Comparison of ENCODE assay signal across 35 cellular contexts in the genomic region with DNA sequence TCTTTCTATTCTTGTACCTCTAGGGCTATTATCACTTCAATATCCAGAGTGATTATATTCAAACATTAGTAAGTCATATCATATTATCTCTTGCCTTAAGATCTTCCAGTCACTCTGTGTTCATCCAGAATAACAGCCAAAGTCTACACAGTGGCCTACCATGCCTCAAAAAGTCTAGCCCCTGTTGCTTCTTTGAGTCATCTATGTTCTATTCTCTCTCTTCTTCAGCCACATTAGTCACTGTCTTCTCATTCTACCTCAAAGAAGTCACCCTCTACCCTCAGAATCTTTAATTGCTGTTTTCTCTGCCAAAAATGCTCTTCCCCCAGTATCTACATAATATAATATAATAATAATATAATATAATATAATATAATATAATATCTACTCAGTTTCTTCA.
"Had no signal": no experiment of that assay in that cellular context is flagged by ENCODE, and none has a peak within 500 bp of the region (broad histone marks: within the 10 kb centered on the region; RNA-seq: fewer than 3 reads in every experiment).

No MANE protein-coding gene starts in this region.

- H3K36me3 Mint-ChIP-seq: activated naive CD4-positive, alpha-beta T cell treated with anti-CD3 and anti-CD28 coated beads, Interleukin-2, amount 50 U/mL, for 72 hours; activated naive CD8-positive, alpha-beta T cell treated with anti-CD3 and anti-CD28 coated beads for 36 hours; WTC11 had no signal

- H3K4me1 ChIP-seq: adrenal gland, body of pancreas, breast epithelium had no signal

- H3K27me3 ChIP-seq: adrenal gland, body of pancreas, brain microvascular endothelial cell, breast epithelium had no signal

- H3K9me3 Mint-ChIP-seq: activated CD4-positive, alpha-beta memory T cell treated with anti-CD3 and anti-CD28 coated beads, Interleukin-2, amount 10 ng/mL, durations not matched to agents 7 days and 5 days; activated CD4-positive, alpha-beta T cell treated with anti-CD3 and anti-CD28 coated beads, Interleukin-2, amount 10 ng/mL, durations not matched to agents 7 days and 5 days; activated naive CD4-positive, alpha-beta T cell treated with anti-CD3 and anti-CD28 coated beads for 36 hours; activated naive CD8-positive, alpha-beta T cell treated with anti-CD3 and anti-CD28 coated beads for 36 hours; T-helper 1 cell treated with Interleukin-12 subunit alpha and Interleukin-12 subunit beta and Interleukin-4 antibody, amounts not matched to agents 30 μg/mL and 1 μg/mL, for 36 hours; T-helper 2 cell treated with Interferon-gamma antibody and Interleukin-4, amounts not matched to agents 5 μg/mL and 100 μg/mL, for 36 hours; WTC11 had no signal

- H3K27ac ChIP-seq: adrenal gland, body of pancreas, brain microvascular endothelial cell, breast epithelium, WERI-Rb-1 had no signal

- H3K9me3 ChIP-seq: adrenal gland, body of pancreas, breast epithelium had no signal

- H3K4me3 Mint-ChIP-seq: activated CD4-positive, alpha-beta memory T cell treated with anti-CD3 and anti-CD28 coated beads, Interleukin-2, amount 10 ng/mL, durations not matched to agents 7 days and 5 days; activated CD4-positive, alpha-beta T cell treated with anti-CD3 and anti-CD28 coated beads for 36 hours; activated CD4-positive, alpha-beta T cell treated with anti-CD3 and anti-CD28 coated beads, Interleukin-2, amount 10 ng/mL, durations not matched to agents 7 days and 5 days; activated CD8-positive, alpha-beta T cell treated with anti-CD3 and anti-CD28 coated beads, Interleukin-2, amount 10 ng/mL, durations not matched to agents 7 days and 5 days; activated naive CD4-positive, alpha-beta T cell treated with anti-CD3 and anti-CD28 coated beads for 36 hours; activated naive CD8-positive, alpha-beta T cell treated with anti-CD3 and anti-CD28 coated beads for 36 hours; T-helper 1 cell treated with Interleukin-12 subunit alpha and Interleukin-12 subunit beta and Interleukin-4 antibody, amounts not matched to agents 30 μg/mL and 1 μg/mL, for 36 hours; T-helper 2 cell treated with Interferon-gamma antibody and Interleukin-4, amounts not matched to agents 5 μg/mL and 100 μg/mL, for 36 hours; WTC11 had no signal

- H3K27me3 Mint-ChIP-seq: activated CD4-positive, alpha-beta memory T cell treated with anti-CD3 and anti-CD28 coated beads, Interleukin-2, amount 10 ng/mL, durations not matched to agents 7 days and 5 days; activated CD4-positive, alpha-beta T cell treated with anti-CD3 and anti-CD28 coated beads for 36 hours; activated CD4-positive, alpha-beta T cell treated with anti-CD3 and anti-CD28 coated beads, Interleukin-2, amount 10 ng/mL, durations not matched to agents 7 days and 5 days; activated naive CD8-positive, alpha-beta T cell treated with anti-CD3 and anti-CD28 coated beads for 36 hours had no signal

- H3K4me1 Mint-ChIP-seq: activated CD4-positive, alpha-beta memory T cell treated with anti-CD3 and anti-CD28 coated beads, Interleukin-2, amount 10 ng/mL, durations not matched to agents 7 days and 5 days; activated CD4-positive, alpha-beta T cell treated with anti-CD3 and anti-CD28 coated beads for 36 hours; activated CD4-positive, alpha-beta T cell treated with anti-CD3 and anti-CD28 coated beads, Interleukin-2, amount 10 ng/mL, durations not matched to agents 7 days and 5 days; activated naive CD8-positive, alpha-beta T cell treated with anti-CD3 and anti-CD28 coated beads for 36 hours had no signal

- H3K27ac Mint-ChIP-seq: activated CD4-positive, alpha-beta memory T cell treated with anti-CD3 and anti-CD28 coated beads, Interleukin-2, amount 10 ng/mL, durations not matched to agents 7 days and 5 days; activated CD4-positive, alpha-beta T cell treated with anti-CD3 and anti-CD28 coated beads for 36 hours; activated CD4-positive, alpha-beta T cell treated with anti-CD3 and anti-CD28 coated beads, Interleukin-2, amount 10 ng/mL, durations not matched to agents 7 days and 5 days; activated CD8-positive, alpha-beta T cell treated with anti-CD3 and anti-CD28 coated beads, Interleukin-2, amount 10 ng/mL, durations not matched to agents 7 days and 5 days; activated naive CD4-positive, alpha-beta T cell treated with anti-CD3 and anti-CD28 coated beads for 36 hours; activated naive CD4-positive, alpha-beta T cell treated with anti-CD3 and anti-CD28 coated beads, Interleukin-2, amount 50 U/mL, for 72 hours; activated naive CD8-positive, alpha-beta T cell treated with anti-CD3 and anti-CD28 coated beads for 36 hours; T-helper 1 cell treated with Interleukin-12 subunit alpha and Interleukin-12 subunit beta and Interleukin-4 antibody, amounts not matched to agents 30 μg/mL and 1 μg/mL, for 36 hours; T-helper 2 cell treated with Interferon-gamma antibody and Interleukin-4, amounts not matched to agents 5 μg/mL and 100 μg/mL, for 36 hours; WTC11 had no signal

- H3K36me3 ChIP-seq: adrenal gland, brain microvascular endothelial cell, breast epithelium, WERI-Rb-1 had no signal

- DNase-seq: activated CD4-positive, alpha-beta memory T cell treated with anti-CD3 and anti-CD28 coated beads, Interleukin-2, amount 10 ng/mL, durations not matched to agents 7 days and 5 days; activated CD4-positive, alpha-beta T cell treated with anti-CD3 and anti-CD28 coated beads for 1 hour; activated CD4-positive, alpha-beta T cell treated with anti-CD3 and anti-CD28 coated beads for 36 hours; activated CD4-positive, alpha-beta T cell treated with anti-CD3 and anti-CD28 coated beads for 48 hours; activated CD4-positive, alpha-beta T cell treated with anti-CD3 and anti-CD28 coated beads, Interleukin-2, amount 10 ng/mL, durations not matched to agents 7 days and 5 days; activated CD4-positive, alpha-beta T cell treated with anti-CD3 and anti-CD28 coated beads, Interleukin-2, amount 50 U/mL, for 48 hours; activated CD4-positive, CD25-positive, alpha-beta regulatory T cell; activated CD8-positive, alpha-beta memory T cell treated with anti-CD3 and anti-CD28 coated beads for 24 hours; activated CD8-positive, alpha-beta memory T cell treated with anti-CD3 and anti-CD28 coated beads, Interleukin-2, amount 50 U/mL, for 4 hours; activated CD8-positive, alpha-beta T cell treated with anti-CD3 and anti-CD28 coated beads, Interleukin-2, amount 10 ng/mL, durations not matched to agents 7 days and 5 days; activated effector memory CD4-positive, alpha-beta T cell treated with anti-CD3 and anti-CD28 coated beads, Interleukin-2, amount 50 U/mL, for 16 hours; activated gamma-delta T cell treated with Interleukin-2 at 50 U/mL for 16 hours; activated naive CD4-positive, alpha-beta T cell; activated naive CD4-positive, alpha-beta T cell treated with anti-CD3 and anti-CD28 coated beads for 36 hours; activated naive CD4-positive, alpha-beta T cell treated with anti-CD3 and anti-CD28 coated beads, Interleukin-2, amount 50 U/mL, for 16 hours; activated naive CD8-positive, alpha-beta T cell treated with anti-CD3 and anti-CD28 coated beads for 36 hours; activated T-cell treated with anti-CD3 and anti-CD28 coated beads for 4 hours; activated T-cell treated with anti-CD3 and anti-CD28 coated beads, Interleukin-2, amount 50 U/mL, for 1 hour; activated T-cell treated with anti-CD3 and anti-CD28 coated beads, Interleukin-2, amount 50 U/mL, for 48 hours; adrenal gland; amniotic stem cell; aorta; body of pancreas; brain microvascular endothelial cell; central memory CD4-positive, alpha-beta T cell; T-helper 1 cell; T-helper 2 cell; T-helper 9 cell; WERI-Rb-1 had no signal

- H3K4me3 ChIP-seq: adrenal gland, body of pancreas, breast epithelium had no signal

- ATAC-seq: activated CD4-positive, alpha-beta T cell treated with anti-CD3 and anti-CD28 coated beads for 36 hours; activated CD4-positive, CD25-positive, alpha-beta regulatory T cell treated with anti-CD3 and anti-CD28 coated beads, Interleukin-2, amount 50 U/mL, for 24 hours; activated CD8-positive, alpha-beta T cell treated with anti-CD3 and anti-CD28 coated beads, Interleukin-2, amount 10 ng/mL, durations not matched to agents 7 days and 5 days; activated naive CD4-positive, alpha-beta T cell treated with anti-CD3 and anti-CD28 coated beads, Interleukin-2, amount 50 U/mL, for 72 hours; body of pancreas; WTC11 had no signal
